1 cellular context compared by ENCODE assay signal in the genomic region with DNA sequence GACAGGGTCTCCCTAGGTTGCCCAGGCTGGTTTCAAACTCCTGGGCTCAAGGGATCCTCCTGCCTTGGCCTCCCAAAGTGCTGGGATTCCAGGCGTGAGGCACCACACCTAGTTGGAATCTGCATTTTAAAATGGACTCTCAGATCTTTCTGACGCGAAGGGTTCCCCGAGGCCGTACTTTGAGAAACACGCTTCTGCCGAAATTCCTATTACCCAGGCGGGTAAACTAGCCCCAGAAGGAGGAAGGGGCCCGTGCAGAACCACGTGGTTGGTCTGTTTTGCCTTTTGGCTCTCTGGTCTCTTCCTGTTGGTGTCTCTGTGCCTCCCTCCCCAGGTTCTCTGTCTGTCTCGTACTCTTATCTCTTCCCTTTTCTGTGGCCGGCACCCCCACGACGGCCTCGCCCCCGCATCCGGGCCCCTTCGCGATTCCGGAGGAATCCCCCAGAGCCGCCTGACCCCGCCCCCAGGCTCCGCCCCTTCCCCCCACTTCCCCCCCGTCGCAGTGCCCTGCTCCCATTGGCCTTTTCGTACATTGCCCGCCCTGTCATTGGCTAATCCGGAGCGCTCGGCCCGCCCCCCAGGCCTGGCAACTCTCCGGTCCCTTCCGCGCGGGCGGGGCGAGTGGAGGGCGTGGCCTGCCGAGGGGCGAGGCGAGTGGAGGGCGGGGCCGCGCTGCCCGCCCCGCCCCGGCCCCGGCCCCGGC.
TF ChIP-seq lines count a peak whose summit lies in the region.

Gene TNFAIP8L1 (plus strand): TSS at position 689 of the 703 bp plus-strand sequence. CDS start 12,354 bp downstream, outside the sequence.

TF ChIP-seq in GM23338, 12 proteins besides CTCF, POLR2A, EP300 and RAD21 (continued from another document):
- TF ChIP-seq ZNF462 (CRISPR knock-in tag; IDR thresholded peaks at IDR 0.05), result no peak
- TF ChIP-seq ZNF331 (CRISPR knock-in tag; IDR thresholded peaks at IDR 0.05; ENCODE audit: low read depth), result no peak
- TF ChIP-seq CREB1 (CRISPR knock-in tag; IDR thresholded peaks at IDR 0.05; ENCODE audit: low read depth), result peak; percentile 40; the same call in 1 of the 2 replicates
- TF ChIP-seq EZH2 (IDR thresholded peaks at IDR 0.05; ENCODE audit: low read depth, unreplicated experiment), result no peak
- TF ChIP-seq, protein P1, sequence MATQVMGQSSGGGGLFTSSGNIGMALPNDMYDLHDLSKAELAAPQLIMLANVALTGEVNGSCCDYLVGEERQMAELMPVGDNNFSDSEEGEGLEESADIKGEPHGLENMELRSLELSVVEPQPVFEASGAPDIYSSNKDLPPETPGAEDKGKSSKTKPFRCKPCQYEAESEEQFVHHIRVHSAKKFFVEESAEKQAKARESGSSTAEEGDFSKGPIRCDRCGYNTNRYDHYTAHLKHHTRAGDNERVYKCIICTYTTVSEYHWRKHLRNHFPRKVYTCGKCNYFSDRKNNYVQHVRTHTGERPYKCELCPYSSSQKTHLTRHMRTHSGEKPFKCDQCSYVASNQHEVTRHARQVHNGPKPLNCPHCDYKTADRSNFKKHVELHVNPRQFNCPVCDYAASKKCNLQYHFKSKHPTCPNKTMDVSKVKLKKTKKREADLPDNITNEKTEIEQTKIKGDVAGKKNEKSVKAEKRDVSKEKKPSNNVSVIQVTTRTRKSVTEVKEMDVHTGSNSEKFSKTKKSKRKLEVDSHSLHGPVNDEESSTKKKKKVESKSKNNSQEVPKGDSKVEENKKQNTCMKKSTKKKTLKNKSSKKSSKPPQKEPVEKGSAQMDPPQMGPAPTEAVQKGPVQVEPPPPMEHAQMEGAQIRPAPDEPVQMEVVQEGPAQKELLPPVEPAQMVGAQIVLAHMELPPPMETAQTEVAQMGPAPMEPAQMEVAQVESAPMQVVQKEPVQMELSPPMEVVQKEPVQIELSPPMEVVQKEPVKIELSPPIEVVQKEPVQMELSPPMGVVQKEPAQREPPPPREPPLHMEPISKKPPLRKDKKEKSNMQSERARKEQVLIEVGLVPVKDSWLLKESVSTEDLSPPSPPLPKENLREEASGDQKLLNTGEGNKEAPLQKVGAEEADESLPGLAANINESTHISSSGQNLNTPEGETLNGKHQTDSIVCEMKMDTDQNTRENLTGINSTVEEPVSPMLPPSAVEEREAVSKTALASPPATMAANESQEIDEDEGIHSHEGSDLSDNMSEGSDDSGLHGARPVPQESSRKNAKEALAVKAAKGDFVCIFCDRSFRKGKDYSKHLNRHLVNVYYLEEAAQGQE (IDR thresholded peaks at IDR 0.05; ENCODE audit: unreplicated experiment), result no peak
- TF ChIP-seq POLR2AphosphoS5 (IDR thresholded peaks at IDR 0.05; ENCODE audit: low read depth), result peak; percentile 27; the same call in 1 of the 2 replicates
- no peak for TF ChIP-seq JUNB (IDR thresholded peaks at IDR 0.05; ENCODE audit: unreplicated experiment)
- no peak for TF ChIP-seq NANOG (IDR thresholded peaks at IDR 0.05; ENCODE audit: borderline replicate concordance)
- no peak for TF ChIP-seq STAT1 (IDR thresholded peaks at IDR 0.05; ENCODE audit: unreplicated experiment)
